8 cellular contexts compared by ENCODE assay signal in genomic region chr6:163405412-163406309, GRCh38. TPM values are rescaled to one million over a fixed set of nuclear protein-coding genes. Genes with fewer than 3 reads are reported as not detected.
DNase-seq lines count a peak whose midpoint lies in the region; ATAC-seq and TF ChIP-seq lines count a peak whose summit lies in the region.

No MANE protein-coding gene starts in this region.

- H4K8ac ChIP-seq in neuronal stem cell (ENCODE audit: low read depth, low read length): no peak overlapping the region

- DNase-seq in AG10803 (ENCODE audit: low read depth): peak; percentile 43
- DNase-seq in esophagus muscularis mucosa (ENCODE audit: extremely low spot score): peak; percentile 60
- DNase-seq in neuronal stem cell (ENCODE audit: low spot score): no peak
- no peak for DNase-seq in mesenteric fat pad (ENCODE audit: low spot score)
- no peak for DNase-seq in AG08396 (ENCODE audit: low spot score)

- TF ChIP-seq CTCF in AG10803 (conservative IDR thresholded peaks at IDR 0.05; ENCODE audit: low read length) (no peak), WI38 (IDR thresholded peaks at IDR 0.05; ENCODE audit: low read depth, low read length) (no peak), esophagus muscularis mucosa (IDR thresholded peaks at IDR 0.05) (no peak)

- no peak overlapping the region for H3K18ac ChIP-seq in neuronal stem cell (ENCODE audit: low read length)

- H3K4me2 ChIP-seq in neuronal stem cell (ENCODE audit: insufficient read depth, low read length, poor library complexity, severe bottlenecking): no peak overlapping the region

- H3K14ac ChIP-seq in neuronal stem cell (ENCODE audit: low read length): no peak overlapping the region

- H3K9me3 ChIP-seq in esophagus muscularis mucosa (no peaks in the 10 kb centered on the region), neuronal stem cell (replicated peaks in 1 of 2; ENCODE audit: control insufficient read depth in 2 of 2, insufficient read depth in 1 of 2, low read depth in 1 of 2, low read length in 2 of 2) (peaks cover 0 to 6% of the 10 kb centered on the region in 2 donors)

- peak overlapping the region; percentile 54 for H2AFZ ChIP-seq in neuronal stem cell (ENCODE audit: low read length)

- no peak overlapping the region for H2BK120ac ChIP-seq in neuronal stem cell (ENCODE audit: low read depth, low read length)

- intact Hi-C loops in esophagus muscularis mucosa (cut with DNase I): loop anchor here (10.0 kb wide), 1 partner anchor 51 kb away; no protein-coding TSS in a partner anchor

- 36% methylated on average over 16 of the region's 18 CpGs for WGBS in esophagus muscularis mucosa
- WGBS in neuronal stem cell (ENCODE audit: extremely low coverage in 2 of 2, insufficient read length in 2 of 2, insufficient replicate concordance in 1 of 2), 2 donors: no CpG with 5 or more reads among the region's 18 CpGs

- H3K27ac ChIP-seq in esophagus muscularis mucosa (replicated peaks in 1 of 4): peak overlapping the region; percentile 82 to 85 (median 82)
- H3K27ac ChIP-seq in neuronal stem cell (replicated peaks; ENCODE audit: low read length): no peak overlapping the region

- H3K4me3 ChIP-seq in AG10803 (ENCODE audit: low read length): peak overlapping the region; percentile 44
- H3K4me3 ChIP-seq in WI38 (ENCODE audit: low read depth, low read length): peak overlapping the region; percentile 37
- H3K4me3 ChIP-seq in esophagus muscularis mucosa: peak overlapping the region; percentile 38 to 52 (median 48)
- H3K4me3 ChIP-seq in neuronal stem cell (ENCODE audit: low read length in 2 of 2): no peak overlapping the region

- H3K4me1 ChIP-seq in esophagus muscularis mucosa (peaks cover 28 to 32% (median 28%) of the 10 kb centered on the region in 4 donors), neuronal stem cell (ENCODE audit: control insufficient read depth in 2 of 2, insufficient read depth in 1 of 2, low read depth in 1 of 2, low read length in 2 of 2) (peaks cover 13 to 49% of the 10 kb centered on the region in 2 donors)

- H3K4ac ChIP-seq in neuronal stem cell (ENCODE audit: low read length): no peak overlapping the region

- H3K36me3 ChIP-seq in esophagus muscularis mucosa (no peaks in the 10 kb centered on the region), neuronal stem cell (replicated peaks in 1 of 2; ENCODE audit: control insufficient read depth in 2 of 2, insufficient read depth in 2 of 2, low read length in 2 of 2) (no peaks in the 10 kb centered on the region)

- H2BK15ac ChIP-seq in neuronal stem cell (ENCODE audit: low read length): no peak overlapping the region

- H2BK12ac ChIP-seq in neuronal stem cell (ENCODE audit: low read length): no peak overlapping the region

- H3K79me1 ChIP-seq in neuronal stem cell (ENCODE audit: low read depth, low read length): no peaks in the 10 kb centered on the region

- H4K91ac ChIP-seq in neuronal stem cell (ENCODE audit: low read depth, low read length, poor library complexity): no peak overlapping the region

- ATAC-seq in GM19023 (IDR thresholded peaks at IDR 0.05; ENCODE audit: unreplicated experiment) (peak; percentile 87), HG03135 (IDR thresholded peaks at IDR 0.05; ENCODE audit: unreplicated experiment) (peak; percentile 76)

- H2BK5ac ChIP-seq in neuronal stem cell (ENCODE audit: low read length): no peak overlapping the region

- TF ChIP-seq EP300 in esophagus muscularis mucosa (IDR thresholded peaks at IDR 0.05): no peak

- H3K23ac ChIP-seq in neuronal stem cell (ENCODE audit: low read depth, low read length, poor library complexity): no peak overlapping the region

- H3K27me3 ChIP-seq in esophagus muscularis mucosa (no peaks in the 10 kb centered on the region), neuronal stem cell (ENCODE audit: control insufficient read depth in 3 of 3, insufficient read depth in 3 of 3, low read depth in 1 of 3, low read length in 3 of 3) (no peaks in the 10 kb centered on the region)

- no peak overlapping the region for H2AK5ac ChIP-seq in neuronal stem cell (ENCODE audit: low read depth, low read length)

- H3K9ac ChIP-seq in neuronal stem cell (ENCODE audit: low read depth, low read length, poor library complexity): no peak overlapping the region

- no peak for TF ChIP-seq POLR2A in esophagus muscularis mucosa (IDR thresholded peaks at IDR 0.05; ENCODE audit: low read depth)

RNA-seq across cellular contexts. Expression of gene QKI, which starts 8.9 kb away (rescaled TPM):
- total RNA-seq in esophagus muscularis mucosa (100 to 1,000 TPM; 176 to 290 (median 237) TPM), mesenteric fat pad (267 TPM)
- 174 TPM for polyA plus RNA-seq in neuronal stem cell (2013, experiment 1 of 2)
- 177 TPM for polyA plus RNA-seq in neuronal stem cell (2013, experiment 2 of 2)

Comparison
In these comparisons a context has a peak if more than half of its experiments do, and no peak if none do; other contexts are left out.
1. DNase-seq: peak in AG10803 (single experiment) and esophagus muscularis mucosa (single experiment); none in neuronal stem cell (single experiment), mesenteric fat pad (single experiment) and AG08396 (single experiment).
2. H3K4me3 ChIP-seq: peak in AG10803 (single experiment), WI38 (single experiment) and esophagus muscularis mucosa (4 of 4); none in neuronal stem cell (0 of 2).